ENCODE assay signal across 10 cellular contexts in genomic region chr3:119582178-119582577, GRCh38. TPM values are rescaled to one million over a fixed set of nuclear protein-coding genes. Genes with fewer than 3 reads are reported as not detected.
A peak's percentile ranks its signal among the peaks of the same experiment; 100 is the strongest.
DNase-seq lines count a peak whose midpoint lies in the region; ATAC-seq lines count a peak whose summit lies in the region.
"Had no signal": no experiment of that assay in that cellular context is flagged by ENCODE, and none has a peak within 500 bp of the region (broad histone marks: within the 10 kb centered on the region; RNA-seq: fewer than 3 reads in every experiment).

No MANE protein-coding gene starts in this region.

- intact Hi-C loops in activated T-helper 2 cell treated with anti-CD3 and anti-CD28 coated beads, Interferon-gamma antibody, Interleukin-2, Interleukin-4, amounts not matched to agents 10 μg/mL and 5 μg/mL and 100 μg/mL, durations not matched to agents 14 hours and 24 hours and 36 hours (cut with micrococcal nuclease), result loop anchor here (10.0 kb wide), 1 partner anchor 53 kb away; no protein-coding TSS in a partner anchor
- intact Hi-C loops in cardiac septum (cut with DNase I), result loop anchor here (5.0 kb wide), 1 partner anchor 120 kb away; the partner anchor contains the start of gene TMEM39A

- H3K27me3 Mint-ChIP-seq in activated T-helper 2 cell treated with anti-CD3 and anti-CD28 coated beads, Interferon-gamma antibody, Interleukin-2, Interleukin-4, amounts not matched to agents 10 μg/mL and 5 μg/mL and 100 μg/mL, durations not matched to agents 14 hours and 24 hours and 36 hours (ENCODE audit: low read depth), result no peaks in the 10 kb centered on the region

- no peaks in the 10 kb centered on the region for H3K9me3 Mint-ChIP-seq in activated T-helper 2 cell treated with anti-CD3 and anti-CD28 coated beads, Interferon-gamma antibody, Interleukin-2, Interleukin-4, amounts not matched to agents 10 μg/mL and 5 μg/mL and 100 μg/mL, durations not matched to agents 14 hours and 24 hours and 36 hours
- H3K9me3 Mint-ChIP-seq: natural killer cell had no signal

- DNase-seq in stimulated activated CD4-positive, alpha-beta T cell treated with anti-CD3 and anti-CD28 coated beads, Interleukin-12 subunit alpha, Interleukin-12 subunit beta, amount 100 ng/mL, for 4 hours, result peak; percentile 11
- DNase-seq in stimulated activated CD4-positive, alpha-beta T cell treated with anti-CD3 and anti-CD28 coated beads, Interleukin-2, amount 100 ng/mL, for 48 hours, result no peak
- no peak for DNase-seq in activated T-helper 2 cell treated with anti-CD3 and anti-CD28 coated beads, Interferon-gamma antibody, Interleukin-2, Interleukin-4, amounts not matched to agents 10 μg/mL and 5 μg/mL and 100 μg/mL, durations not matched to agents 14 hours and 24 hours and 36 hours (ENCODE audit: low spot score)
- DNase-seq in cardiac septum (ENCODE audit: low spot score), result no peak
- no peak for DNase-seq in NCI-H146 (lab: John Stamatoyannopoulos, UW)
- DNase-seq in NCI-H524 (lab: John Stamatoyannopoulos, UW), result no peak
- no peak for DNase-seq in AG20443 (ENCODE audit: low spot score)
- DNase-seq: natural killer cell had no signal

- peaks cover 28% of the 10 kb centered on the region for H3K4me1 Mint-ChIP-seq in activated T-helper 2 cell treated with anti-CD3 and anti-CD28 coated beads, Interferon-gamma antibody, Interleukin-2, Interleukin-4, amounts not matched to agents 10 μg/mL and 5 μg/mL and 100 μg/mL, durations not matched to agents 14 hours and 24 hours and 36 hours (ENCODE audit: low read depth)

- H3K36me3 Mint-ChIP-seq in activated T-helper 2 cell treated with anti-CD3 and anti-CD28 coated beads, Interferon-gamma antibody, Interleukin-2, Interleukin-4, amounts not matched to agents 10 μg/mL and 5 μg/mL and 100 μg/mL, durations not matched to agents 14 hours and 24 hours and 36 hours (ENCODE audit: low read depth), result peaks cover 4% of the 10 kb centered on the region
- H3K36me3 Mint-ChIP-seq: natural killer cell had no signal

- peak; percentile 33 for ATAC-seq in HG02938 (IDR thresholded peaks at IDR 0.05; ENCODE audit: unreplicated experiment)
- ATAC-seq: natural killer cell had no signal

- peak overlapping the region; percentile 27 for H3K27ac Mint-ChIP-seq in activated T-helper 2 cell treated with anti-CD3 and anti-CD28 coated beads, Interferon-gamma antibody, Interleukin-2, Interleukin-4, amounts not matched to agents 10 μg/mL and 5 μg/mL and 100 μg/mL, durations not matched to agents 14 hours and 24 hours and 36 hours

- H3K4me3 Mint-ChIP-seq in activated T-helper 2 cell treated with anti-CD3 and anti-CD28 coated beads, Interferon-gamma antibody, Interleukin-2, Interleukin-4, amounts not matched to agents 10 μg/mL and 5 μg/mL and 100 μg/mL, durations not matched to agents 14 hours and 24 hours and 36 hours (ENCODE audit: low read depth), result no peak overlapping the region
- H3K4me3 Mint-ChIP-seq: natural killer cell had no signal

RNA-seq across cellular contexts. Expression of gene ADPRH, which starts 2.9 kb away (rescaled TPM):
- total RNA-seq in activated T-helper 2 cell treated with anti-CD3 and anti-CD28 coated beads, Interferon-gamma antibody, Interleukin-2, Interleukin-4, amounts not matched to agents 10 μg/mL and 5 μg/mL and 100 μg/mL, durations not matched to agents 14 hours and 24 hours and 36 hours, result 5.5 and 6.3 TPM in 2 replicates
- 10.9 TPM for total RNA-seq in cardiac septum

RNA-seq across cellular contexts. Expression of gene PLA1A, which starts 15.5 kb away (rescaled TPM):
- total RNA-seq in activated T-helper 2 cell treated with anti-CD3 and anti-CD28 coated beads, Interferon-gamma antibody, Interleukin-2, Interleukin-4, amounts not matched to agents 10 μg/mL and 5 μg/mL and 100 μg/mL, durations not matched to agents 14 hours and 24 hours and 36 hours, result not detected in 2 replicates
- 2.0 TPM for total RNA-seq in cardiac septum
- total RNA-seq: T-helper 2 cell treated with Interferon-gamma antibody and Interleukin-4, amounts not matched to agents 100 ng/mL and 5 ng/mL, for 36 hours had no signal

RNA-seq across cellular contexts. Expression of gene CD80, which starts 22.8 kb away (rescaled TPM):
- total RNA-seq in activated T-helper 2 cell treated with anti-CD3 and anti-CD28 coated beads, Interferon-gamma antibody, Interleukin-2, Interleukin-4, amounts not matched to agents 10 μg/mL and 5 μg/mL and 100 μg/mL, durations not matched to agents 14 hours and 24 hours and 36 hours, result 6.8 TPM in 2 replicates
- 0.46 TPM for total RNA-seq in cardiac septum
